Comparison of ENCODE assay signal across 8 cellular contexts in the genomic region with DNA sequence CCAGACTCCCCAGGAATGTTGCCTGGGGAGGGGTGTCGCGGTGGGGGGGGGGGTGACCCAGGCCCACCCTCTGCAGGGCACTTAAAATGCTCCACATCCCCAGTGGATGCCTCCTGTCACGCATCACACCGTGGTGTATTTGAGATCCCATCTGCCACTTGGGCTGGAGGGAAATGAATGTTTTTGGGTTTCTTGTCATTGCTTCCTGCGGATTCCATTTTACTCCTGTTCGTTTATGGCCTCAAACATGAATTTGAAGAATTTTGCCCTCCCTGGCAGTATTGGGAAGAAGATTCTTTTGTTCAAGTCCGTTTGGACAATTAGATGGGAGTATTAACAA. TPM values are rescaled to one million over a fixed set of nuclear protein-coding genes. Genes with fewer than 3 reads are reported as not detected.
DNase-seq lines count a peak whose midpoint lies in the region; ATAC-seq and TF ChIP-seq lines count a peak whose summit lies in the region.

No MANE protein-coding gene starts in this region.

- 10 to 20% methylated on average over 4 to 7 of the region's 7 CpGs for WGBS in testis, 2 donors

- H3K27me3 Mint-ChIP-seq in activated T-helper 2 cell treated with anti-CD3 and anti-CD28 coated beads, Interferon-gamma antibody, Interleukin-2, Interleukin-4, amounts not matched to agents 10 μg/mL and 5 μg/mL and 100 μg/mL, durations not matched to agents 14 hours and 24 hours and 36 hours (ENCODE audit: low read depth): no peaks in the 10 kb centered on the region

- no peak overlapping the region for H3K27ac ChIP-seq in testis

- no peak for DNase-seq in activated T-helper 2 cell treated with anti-CD3 and anti-CD28 coated beads, Interferon-gamma antibody, Interleukin-2, Interleukin-4, amounts not matched to agents 10 μg/mL and 5 μg/mL and 100 μg/mL, durations not matched to agents 14 hours and 24 hours and 36 hours (ENCODE audit: low spot score)
- DNase-seq in testis (no peak), NCI-H1930 (lab: John Stamatoyannopoulos, UW) (no peak), Kasumi-1 (lab: John Stamatoyannopoulos, UW) (no peak)

- peak overlapping the region; percentile 46 for H3K27ac Mint-ChIP-seq in activated T-helper 2 cell treated with anti-CD3 and anti-CD28 coated beads, Interferon-gamma antibody, Interleukin-2, Interleukin-4, amounts not matched to agents 10 μg/mL and 5 μg/mL and 100 μg/mL, durations not matched to agents 14 hours and 24 hours and 36 hours

- intact Hi-C loops in activated T-helper 2 cell treated with anti-CD3 and anti-CD28 coated beads, Interferon-gamma antibody, Interleukin-2, Interleukin-4, amounts not matched to agents 10 μg/mL and 5 μg/mL and 100 μg/mL, durations not matched to agents 14 hours and 24 hours and 36 hours (cut with micrococcal nuclease): loop anchor here (2.0 to 5.0 kb wide), 2 partner anchors 47 to 641 kb away; a partner anchor contains a TSS
- intact Hi-C loops in testis (cut with DNase I; ENCODE audit: low total_unique reads): no loop called here

- H3K4me3 ChIP-seq in iPS-18c (ENCODE audit: insufficient read depth, low read depth, low read length) (peak overlapping the region; percentile 82), testis (peak overlapping the region; percentile 65 to 76)

- H3K4me3 Mint-ChIP-seq in activated T-helper 2 cell treated with anti-CD3 and anti-CD28 coated beads, Interferon-gamma antibody, Interleukin-2, Interleukin-4, amounts not matched to agents 10 μg/mL and 5 μg/mL and 100 μg/mL, durations not matched to agents 14 hours and 24 hours and 36 hours (ENCODE audit: low read depth): peak overlapping the region; percentile 76

- peaks cover 30% of the 10 kb centered on the region for H3K4me1 Mint-ChIP-seq in activated T-helper 2 cell treated with anti-CD3 and anti-CD28 coated beads, Interferon-gamma antibody, Interleukin-2, Interleukin-4, amounts not matched to agents 10 μg/mL and 5 μg/mL and 100 μg/mL, durations not matched to agents 14 hours and 24 hours and 36 hours (ENCODE audit: low read depth)

- no peaks in the 10 kb centered on the region for H3K27me3 ChIP-seq in testis

- H3K9me3 ChIP-seq in iPS-18c (ENCODE audit: control insufficient read depth, insufficient read depth, low read length) (no peaks in the 10 kb centered on the region), testis (no peaks in the 10 kb centered on the region)

- ATAC-seq in GM18858 (IDR thresholded peaks at IDR 0.05; ENCODE audit: unreplicated experiment): peak; percentile 3
- ATAC-seq in HG03039 (IDR thresholded peaks at IDR 0.05; ENCODE audit: unreplicated experiment): peak; percentile 9
- no peak for ATAC-seq in GM21786 (IDR thresholded peaks at IDR 0.05; ENCODE audit: unreplicated experiment)

- TF ChIP-seq CTCF in testis (IDR thresholded peaks at IDR 0.05): no peak

- peaks cover 28% of the 10 kb centered on the region for H3K36me3 Mint-ChIP-seq in activated T-helper 2 cell treated with anti-CD3 and anti-CD28 coated beads, Interferon-gamma antibody, Interleukin-2, Interleukin-4, amounts not matched to agents 10 μg/mL and 5 μg/mL and 100 μg/mL, durations not matched to agents 14 hours and 24 hours and 36 hours (ENCODE audit: low read depth)

- H3K4me1 ChIP-seq in testis: no peaks in the 10 kb centered on the region

- TF ChIP-seq POLR2A in testis (IDR thresholded peaks at IDR 0.05): no peak

- no peaks in the 10 kb centered on the region for H3K9me3 Mint-ChIP-seq in activated T-helper 2 cell treated with anti-CD3 and anti-CD28 coated beads, Interferon-gamma antibody, Interleukin-2, Interleukin-4, amounts not matched to agents 10 μg/mL and 5 μg/mL and 100 μg/mL, durations not matched to agents 14 hours and 24 hours and 36 hours

- no peaks in the 10 kb centered on the region for H3K36me3 ChIP-seq in testis (ENCODE audit: low read depth, missing control alignments)

RNA-seq across cellular contexts. Expression of a gene that starts 0.5 kb away (rescaled TPM):
- total RNA-seq in activated T-helper 2 cell treated with anti-CD3 and anti-CD28 coated beads, Interferon-gamma antibody, Interleukin-2, Interleukin-4, amounts not matched to agents 10 μg/mL and 5 μg/mL and 100 μg/mL, durations not matched to agents 14 hours and 24 hours and 36 hours: 6.7 and 7.1 TPM in 2 replicates
- total RNA-seq in testis: 1 to 10 TPM; 4.8 to 6.6 TPM
- polyA plus RNA-seq in testis (ENCODE audit: insufficient read depth, low read depth, low replicate concordance): 8.5 TPM

RNA-seq across cellular contexts. Expression of a gene that starts 38.2 kb away (rescaled TPM):
- total RNA-seq in activated T-helper 2 cell treated with anti-CD3 and anti-CD28 coated beads, Interferon-gamma antibody, Interleukin-2, Interleukin-4, amounts not matched to agents 10 μg/mL and 5 μg/mL and 100 μg/mL, durations not matched to agents 14 hours and 24 hours and 36 hours: 0.32 TPM in 1 of 2 replicates, not detected in the other
- 1 to 10 TPM; 3.5 to 4.5 TPM for total RNA-seq in testis
- 7.9 TPM for polyA plus RNA-seq in testis (ENCODE audit: insufficient read depth, low read depth, low replicate concordance)
